1 cellular context compared by ENCODE assay signal in the genomic region with DNA sequence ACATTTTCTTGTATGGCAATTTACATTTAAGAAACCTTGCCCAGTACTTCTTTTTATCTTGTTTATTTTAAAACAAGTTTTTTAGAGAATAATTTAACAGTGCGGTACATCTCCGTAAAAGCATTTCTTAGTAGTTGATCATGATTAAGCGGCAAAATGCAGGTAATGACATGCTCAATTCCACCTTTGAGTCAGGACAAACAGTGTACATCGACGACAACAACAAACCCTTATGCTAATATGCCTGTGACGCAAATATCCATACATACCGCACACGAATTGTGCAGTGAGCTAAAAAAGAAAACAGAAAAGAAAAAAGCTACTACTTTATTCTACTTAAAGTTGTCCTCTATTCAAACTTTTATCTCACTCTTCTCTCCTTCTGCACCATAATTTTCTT.
TF ChIP-seq lines count a peak whose summit lies in the region.

No MANE protein-coding gene starts in this region.

TF ChIP-seq in HepG2, 621 proteins besides CTCF, POLR2A, EP300 and RAD21:
- TF ChIP-seq ZNF724P (CRISPR knock-in tag; IDR thresholded peaks at IDR 0.05; ENCODE audit: borderline replicate concordance) (no peak), KLF11 (CRISPR knock-in tag; IDR thresholded peaks at IDR 0.05) (no peak), ZBTB20 (CRISPR knock-in tag; IDR thresholded peaks at IDR 0.05; ENCODE audit: borderline replicate concordance, low read depth) (no peak), HNF4A (CRISPR knock-in tag; IDR thresholded peaks at IDR 0.05) (no peak), ZNF614 (CRISPR knock-in tag; IDR thresholded peaks at IDR 0.05; ENCODE audit: borderline replicate concordance) (0 out of 2 replicates have a peak, but pooled peaks have one; percentile 4), SMARCC2 (IDR thresholded peaks at IDR 0.05) (no peak), HHEX (CRISPR knock-in tag; IDR thresholded peaks at IDR 0.05) (no peak), ZNF547 (CRISPR knock-in tag; IDR thresholded peaks at IDR 0.05) (no peak), FOXK2 (IDR thresholded peaks at IDR 0.05) (0 out of 2 replicates have a peak, but pooled peaks have one; percentile 4), KLF9 (CRISPR knock-in tag; IDR thresholded peaks at IDR 0.05; ENCODE audit: low read depth) (0 out of 2 replicates have a peak, but pooled peaks have one; percentile 12), SETDB1 (CRISPR knock-in tag; IDR thresholded peaks at IDR 0.05; ENCODE audit: borderline replicate concordance) (no peak), ZNF766 (CRISPR knock-in tag; IDR thresholded peaks at IDR 0.05; ENCODE audit: borderline replicate concordance) (no peak), ZSCAN9 (CRISPR knock-in tag; IDR thresholded peaks at IDR 0.05; ENCODE audit: borderline replicate concordance) (no peak), FOXA3 (CRISPR knock-in tag; IDR thresholded peaks at IDR 0.05) (no peak), ZMAT3 (CRISPR knock-in tag; conservative IDR thresholded peaks at IDR 0.05) (no peak)
- TF ChIP-seq, protein P1, sequence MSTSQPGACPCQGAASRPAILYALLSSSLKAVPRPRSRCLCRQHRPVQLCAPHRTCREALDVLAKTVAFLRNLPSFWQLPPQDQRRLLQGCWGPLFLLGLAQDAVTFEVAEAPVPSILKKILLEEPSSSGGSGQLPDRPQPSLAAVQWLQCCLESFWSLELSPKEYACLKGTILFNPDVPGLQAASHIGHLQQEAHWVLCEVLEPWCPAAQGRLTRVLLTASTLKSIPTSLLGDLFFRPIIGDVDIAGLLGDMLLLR (CRISPR knock-in tag; IDR thresholded peaks at IDR 0.05) = no peak
- TF ChIP-seq, protein P2, sequence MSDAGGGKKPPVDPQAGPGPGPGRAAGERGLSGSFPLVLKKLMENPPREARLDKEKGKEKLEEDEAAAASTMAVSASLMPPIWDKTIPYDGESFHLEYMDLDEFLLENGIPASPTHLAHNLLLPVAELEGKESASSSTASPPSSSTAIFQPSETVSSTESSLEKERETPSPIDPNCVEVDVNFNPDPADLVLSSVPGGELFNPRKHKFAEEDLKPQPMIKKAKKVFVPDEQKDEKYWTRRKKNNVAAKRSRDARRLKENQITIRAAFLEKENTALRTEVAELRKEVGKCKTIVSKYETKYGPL (CRISPR knock-in tag; IDR thresholded peaks at IDR 0.05) = no peak
